10 cellular contexts compared by ENCODE assay signal in the genomic region with DNA sequence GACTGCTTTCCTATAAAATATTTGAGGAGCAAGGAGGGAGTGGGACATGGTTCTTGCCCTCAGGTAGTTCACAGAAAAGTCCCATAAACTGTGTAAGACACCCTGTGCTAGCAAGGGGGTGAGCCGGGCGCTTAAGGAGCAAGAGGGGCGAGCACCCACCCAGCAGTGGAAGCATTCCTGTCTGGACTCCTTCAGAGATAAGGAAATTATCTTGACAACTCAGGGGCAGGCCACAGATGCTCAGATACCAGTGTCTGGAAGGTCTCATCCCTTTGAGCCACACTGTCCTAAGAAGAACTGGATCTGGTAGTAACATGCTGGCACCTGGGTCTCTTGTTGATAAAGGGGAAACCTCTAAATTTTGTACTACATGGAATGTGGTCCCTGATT. TPM values are rescaled to one million over a fixed set of nuclear protein-coding genes. Genes with fewer than 3 reads are reported as not detected.
DNase-seq lines count a peak whose midpoint lies in the region; FAIRE-seq and TF ChIP-seq lines count a peak whose summit lies in the region.
"Had no signal": no experiment of that assay in that cellular context is flagged by ENCODE, and none has a peak within 500 bp of the region (broad histone marks: within the 10 kb centered on the region; RNA-seq: fewer than 3 reads in every experiment).

No MANE protein-coding gene starts in this region.

- H3K27ac ChIP-seq in SJSA1 (peak overlapping the region; percentile 19; the same call in 1 of the 2 replicates), endothelial cell of umbilical vein (ENCODE audit: insufficient read depth, low read depth, low read length) (peak overlapping the region; percentile 26), parathyroid adenoma (peak overlapping the region; percentile 66)

- CTCF ChIA-PET in endothelial cell of umbilical vein (lab: Charles Lee), result interaction anchor here (0.6 kb wide), 1 partner anchor 8 kb away, joined by 3 read pairs; no protein-coding TSS in a partner anchor

- H4K20me1 ChIP-seq in endothelial cell of umbilical vein (replicated peaks; ENCODE audit: control insufficient read depth, extremely low read depth, insufficient read depth, low read length), result peaks cover 10% of the 10 kb centered on the region

- peaks cover 57% of the 10 kb centered on the region for H3K4me1 Mint-ChIP-seq in CD14-positive monocyte

- POLR2A ChIA-PET in endothelial cell of umbilical vein (lab: Charles Lee), result no interaction called here

- peaks cover 76% of the 10 kb centered on the region for H3K36me3 ChIP-seq in SJSA1
- H3K36me3 ChIP-seq in endothelial cell of umbilical vein (ENCODE audit: control insufficient read depth in 2 of 2, extremely low read depth in 1 of 2, insufficient read depth in 2 of 2, low read length in 2 of 2), result peaks cover 4 to 12% of the 10 kb centered on the region in 2 experiments
- H3K36me3 ChIP-seq in parathyroid adenoma (ENCODE audit: control insufficient read depth, insufficient read depth, low read length), result no peaks in the 10 kb centered on the region

- H3K9me3 Mint-ChIP-seq in CD14-positive monocyte, result no peaks in the 10 kb centered on the region

- H3K4me3 Mint-ChIP-seq in CD14-positive monocyte, result peak overlapping the region in 1 of 2 donors; percentile 60

- no peak for DNase-seq in CD14-positive monocyte (ENCODE audit: low spot score)
- no peak for DNase-seq in SJSA1 (ENCODE audit: low read depth in 1 of 2, low spot score in 2 of 2)
- no peak for DNase-seq in endothelial cell of umbilical vein (ENCODE audit: low read depth, low spot score)
- no peak for DNase-seq in NCI-H226
- DNase-seq in NCI-H748 treated with DMSO at 0.1 percent for 48 hours (lab: John Stamatoyannopoulos, UW), result no peak
- DNase-seq in D341Med (ENCODE audit: low spot score), result no peak
- DNase-seq in NOMO-1 treated with DMSO at 0.1 percent for 48 hours (lab: John Stamatoyannopoulos, UW; ENCODE audit: unreplicated experiment), result no peak
- DNase-seq: cerebellar nuclear complex, NCI-H524 treated with DMSO at 0.1 percent for 48 hours had no signal

- no peak for TF ChIP-seq POLR2A in endothelial cell of umbilical vein (IDR thresholded peaks at IDR 0.05; ENCODE audit: low read depth, low read length)

- peak overlapping the region; percentile 90 to 99 (median 95) for H3K27ac Mint-ChIP-seq in CD14-positive monocyte

- H3K79me2 ChIP-seq in endothelial cell of umbilical vein (ENCODE audit: control insufficient read depth, insufficient read depth, low read length) (peaks cover 94% of the 10 kb centered on the region), parathyroid adenoma (peaks cover 59% of the 10 kb centered on the region)

- no peak for FAIRE-seq in endothelial cell of umbilical vein (lab: Jason Lieb, UNC)

- BruUV-seq in endothelial cell of umbilical vein (replicated peaks; lab: Mats Ljungman, UMichigan), result no TSS peak

- H3K9me1 ChIP-seq in endothelial cell of umbilical vein (replicated peaks; ENCODE audit: control insufficient read depth, extremely low read depth, insufficient read depth, low read length), result no peaks in the 10 kb centered on the region

- peaks cover 54 to 72% of the 10 kb centered on the region in 2 donors for H3K36me3 Mint-ChIP-seq in CD14-positive monocyte

- no peak overlapping the region for H3K4me3 ChIP-seq in SJSA1
- H3K4me3 ChIP-seq in endothelial cell of umbilical vein (replicated peaks in 1 of 3; ENCODE audit: insufficient read depth in 1 of 3, low read depth in 1 of 3, low read length in 3 of 3), result no peak overlapping the region
- no peak overlapping the region for H3K4me3 ChIP-seq in parathyroid adenoma (ENCODE audit: low read depth, low read length)

- H2AFZ ChIP-seq in endothelial cell of umbilical vein (ENCODE audit: low read depth, low read length) (no peak overlapping the region), parathyroid adenoma (no peak overlapping the region)

- dilution Hi-C loops in endothelial cell of umbilical vein (cut with MboI; ENCODE audit: extremely low pct_ligation_motif_present, low sequenced_read_pairs), result no loop called here

- H3K4me2 ChIP-seq in endothelial cell of umbilical vein (ENCODE audit: insufficient read depth, low read length) (peak overlapping the region; percentile 20), parathyroid adenoma (ENCODE audit: low read length) (peak overlapping the region; percentile 20)

- H3K4me1 ChIP-seq in SJSA1 (replicated peaks) (peaks cover 26% of the 10 kb centered on the region), endothelial cell of umbilical vein (ENCODE audit: control insufficient read depth, extremely low read depth, insufficient read depth, low read length) (peaks cover 19% of the 10 kb centered on the region), parathyroid adenoma (peaks cover 23% of the 10 kb centered on the region)

- intact Hi-C loops in CD14-positive monocyte (cut with micrococcal nuclease), result loop anchor here in 1 of 2 donors (5.0 kb wide), 1 partner anchor 44 kb away; no protein-coding TSS in a partner anchor
- intact Hi-C loops in endothelial cell of umbilical vein (cut with micrococcal nuclease), result no loop called here

- H3K9ac ChIP-seq in endothelial cell of umbilical vein (replicated peaks; ENCODE audit: extremely low read depth, insufficient read depth, low read length) (no peak overlapping the region), parathyroid adenoma (no peak overlapping the region)

- H3K27me3 ChIP-seq in SJSA1 (replicated peaks) (no peaks in the 10 kb centered on the region), endothelial cell of umbilical vein (ENCODE audit: control insufficient read depth in 2 of 2, insufficient read depth in 2 of 2, low read length in 2 of 2) (no peaks in the 10 kb centered on the region), parathyroid adenoma (ENCODE audit: control insufficient read depth, insufficient read depth, low read length) (no peaks in the 10 kb centered on the region)

- no peaks in the 10 kb centered on the region for H3K9me3 ChIP-seq in SJSA1 (replicated peaks)
- H3K9me3 ChIP-seq in endothelial cell of umbilical vein (replicated peaks; ENCODE audit: control insufficient read depth, insufficient read depth, low read length), result no peaks in the 10 kb centered on the region
- H3K9me3 ChIP-seq in parathyroid adenoma (ENCODE audit: control insufficient read depth, low read length), result no peaks in the 10 kb centered on the region

- H3K27me3 Mint-ChIP-seq in CD14-positive monocyte (ENCODE audit: low read depth in 3 of 3), result peaks cover 0 to 1% (median 0%) of the 10 kb centered on the region in 3 donors

- TF ChIP-seq CTCF in CD14-positive monocyte (IDR thresholded peaks at IDR 0.05) (no peak), endothelial cell of umbilical vein (IDR thresholded peaks at IDR 0.05; ENCODE audit: extremely low read depth in 1 of 2, insufficient read depth in 1 of 2, low read depth in 1 of 2, low read length in 2 of 2) (no peak), parathyroid adenoma (IDR thresholded peaks at IDR 0.05) (no peak)

TF ChIP-seq in endothelial cell of umbilical vein, 7 proteins besides CTCF, POLR2A, EP300 and RAD21 (continues in another document):
- TF ChIP-seq EZH2 (IDR thresholded peaks at IDR 0.05; ENCODE audit: borderline replicate concordance, low read depth, low read length, severe bottlenecking), result no peak
- no peak for TF ChIP-seq POLR2AphosphoS5 (IDR thresholded peaks at IDR 0.05; ENCODE audit: insufficient read depth, low read depth, low read length)
- no peak for TF ChIP-seq MAX (IDR thresholded peaks at IDR 0.05; ENCODE audit: insufficient read depth, insufficient read length)
- no peak for TF ChIP-seq FOS (IDR thresholded peaks at IDR 0.05; ENCODE audit: borderline replicate concordance, insufficient read depth, low read length)
- TF ChIP-seq MYC (IDR thresholded peaks at IDR 0.05; ENCODE audit: low read depth, low read length), result no peak
- TF ChIP-seq GATA2 (IDR thresholded peaks at IDR 0.05; ENCODE audit: insufficient read depth, insufficient read length, low read depth, low read length), result no peak

RNA-seq across cellular contexts. Expression of gene RAC1, which starts 19.3 kb away (rescaled TPM):
- polyA plus RNA-seq in CD14-positive monocyte (100 to 1,000 TPM; 629 to 652 TPM), endothelial cell of umbilical vein (252 and 322 TPM in 2 replicates)
- 76.4 and 77.8 TPM in 2 replicates for total RNA-seq in SJSA1 (2014; rRNA removed; shearing (Covaris generic))
- 377 and 378 TPM in 2 replicates for total RNA-seq in endothelial cell of umbilical vein
- 417 and 471 TPM in 2 replicates for polyA plus RNA-seq in endothelial cell of umbilical vein (2011; cell fraction: cytosol; rRNA removed)
- polyA plus RNA-seq in endothelial cell of umbilical vein (2011; cell fraction: nucleus; rRNA removed), result 204 and 250 TPM in 2 replicates
- polyA plus RNA-seq in endothelial cell of umbilical vein (2012), result 310 and 396 TPM in 2 replicates
- polyA minus RNA-seq in endothelial cell of umbilical vein, result 245 and 256 TPM in 2 replicates
- 142 TPM for polyA minus RNA-seq in endothelial cell of umbilical vein (2011; cell fraction: cytosol; rRNA and poly(A)+ RNA removed)
- polyA minus RNA-seq in endothelial cell of umbilical vein (2011; cell fraction: nucleus; rRNA and poly(A)+ RNA removed), result 79.7 and 82.9 TPM in 2 replicates

RNA-seq across cellular contexts. Expression of gene FAM220A, which starts 44.9 kb away (rescaled TPM):
- polyA plus RNA-seq in CD14-positive monocyte (1 to 10 TPM; 4.0 to 4.9 TPM), endothelial cell of umbilical vein (10.0 and 12.0 TPM in 2 replicates)
- total RNA-seq in SJSA1 (2014; rRNA removed; shearing (Covaris generic)), result 27.8 and 29.5 TPM in 2 replicates
- 16.7 and 17.1 TPM in 2 replicates for total RNA-seq in endothelial cell of umbilical vein
- polyA plus RNA-seq in endothelial cell of umbilical vein (2011; cell fraction: cytosol; rRNA removed), result 12.7 and 14.4 TPM in 2 replicates
- polyA plus RNA-seq in endothelial cell of umbilical vein (2011; cell fraction: nucleus; rRNA removed), result 4.8 and 5.5 TPM in 2 replicates
- 10.9 and 11.4 TPM in 2 replicates for polyA plus RNA-seq in endothelial cell of umbilical vein (2012)
- polyA minus RNA-seq in endothelial cell of umbilical vein, result 12.2 and 15.1 TPM in 2 replicates
- 39.4 TPM for polyA minus RNA-seq in endothelial cell of umbilical vein (2011; cell fraction: cytosol; rRNA and poly(A)+ RNA removed)
- 3.0 and 4.5 TPM in 2 replicates for polyA minus RNA-seq in endothelial cell of umbilical vein (2011; cell fraction: nucleus; rRNA and poly(A)+ RNA removed)

RNA-seq across cellular contexts. Expression of gene DAGLB, which starts 54.1 kb away (rescaled TPM):
- polyA plus RNA-seq in CD14-positive monocyte, result 10 to 100 TPM; 15.2 to 16.4 TPM
- total RNA-seq in SJSA1 (2014; rRNA removed; shearing (Covaris generic)), result 21.6 and 23.4 TPM in 2 replicates
- total RNA-seq in endothelial cell of umbilical vein, result 26.1 and 28.2 TPM in 2 replicates
- 31.6 and 48.2 TPM in 2 replicates for polyA plus RNA-seq in endothelial cell of umbilical vein
- 12.8 and 14.1 TPM in 2 replicates for polyA plus RNA-seq in endothelial cell of umbilical vein (2011; cell fraction: cytosol; rRNA removed)
- polyA plus RNA-seq in endothelial cell of umbilical vein (2011; cell fraction: nucleus; rRNA removed), result 54.2 and 59.2 TPM in 2 replicates
- polyA plus RNA-seq in endothelial cell of umbilical vein (2012), result 15.6 and 16.1 TPM in 2 replicates
- polyA minus RNA-seq in endothelial cell of umbilical vein, result 72.0 and 108 TPM in 2 replicates
- 26.7 TPM for polyA minus RNA-seq in endothelial cell of umbilical vein (2011; cell fraction: cytosol; rRNA and poly(A)+ RNA removed)
- 47.7 and 51.9 TPM in 2 replicates for polyA minus RNA-seq in endothelial cell of umbilical vein (2011; cell fraction: nucleus; rRNA and poly(A)+ RNA removed)
